In genomic region chr13:40344270-40345148, GRCh38 we compare ENCODE assay signal across 1 cellular context.
TF ChIP-seq lines count a peak whose summit lies in the region.

No MANE protein-coding gene starts in this region.

TF ChIP-seq in HepG2, 621 proteins besides CTCF, POLR2A, EP300 and RAD21 (continued from another document):
- TF ChIP-seq, protein P1, sequence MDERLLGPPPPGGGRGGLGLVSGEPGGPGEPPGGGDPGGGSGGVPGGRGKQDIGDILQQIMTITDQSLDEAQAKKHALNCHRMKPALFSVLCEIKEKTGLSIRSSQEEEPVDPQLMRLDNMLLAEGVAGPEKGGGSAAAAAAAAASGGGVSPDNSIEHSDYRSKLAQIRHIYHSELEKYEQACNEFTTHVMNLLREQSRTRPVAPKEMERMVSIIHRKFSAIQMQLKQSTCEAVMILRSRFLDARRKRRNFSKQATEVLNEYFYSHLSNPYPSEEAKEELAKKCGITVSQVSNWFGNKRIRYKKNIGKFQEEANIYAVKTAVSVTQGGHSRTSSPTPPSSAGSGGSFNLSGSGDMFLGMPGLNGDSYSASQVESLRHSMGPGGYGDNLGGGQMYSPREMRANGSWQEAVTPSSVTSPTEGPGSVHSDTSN (CRISPR knock-in tag; IDR thresholded peaks at IDR 0.05), result peak; percentile 78
- TF ChIP-seq ZNF670 (CRISPR knock-in tag; IDR thresholded peaks at IDR 0.05; ENCODE audit: borderline replicate concordance), result no peak
- TF ChIP-seq TBP (CRISPR knock-in tag; IDR thresholded peaks at IDR 0.05), result no peak
- TF ChIP-seq STAG1 (CRISPR knock-in tag; IDR thresholded peaks at IDR 0.05), result no peak
- 0 out of 2 replicates have a peak, but pooled peaks have one; percentile 8 for TF ChIP-seq SALL1 (CRISPR knock-in tag; IDR thresholded peaks at IDR 0.05)
- no peak for TF ChIP-seq ZZZ3 (CRISPR knock-in tag; IDR thresholded peaks at IDR 0.05; ENCODE audit: borderline replicate concordance)
- TF ChIP-seq CSRNP2 (CRISPR knock-in tag; conservative IDR thresholded peaks at IDR 0.05; ENCODE audit: low read depth), result no peak
- TF ChIP-seq ZNF350 (CRISPR knock-in tag; IDR thresholded peaks at IDR 0.05; ENCODE audit: borderline replicate concordance, low read depth), result no peak
- no peak for TF ChIP-seq DNMT1 (CRISPR knock-in tag; IDR thresholded peaks at IDR 0.05)
- TF ChIP-seq ZKSCAN1 (IDR thresholded peaks at IDR 0.05; ENCODE audit: low read length), result no peak
- no peak for TF ChIP-seq ZNF251 (CRISPR knock-in tag; IDR thresholded peaks at IDR 0.05)
- TF ChIP-seq DPF2 (CRISPR knock-in tag; IDR thresholded peaks at IDR 0.05; ENCODE audit: borderline replicate concordance, low read depth), result no peak
- no peak for TF ChIP-seq PAX8 (CRISPR knock-in tag; IDR thresholded peaks at IDR 0.05; ENCODE audit: borderline replicate concordance)
- no peak for TF ChIP-seq ZNF33A (CRISPR knock-in tag; IDR thresholded peaks at IDR 0.05; ENCODE audit: borderline replicate concordance)
- peak; percentile 9; the same call in 1 of the 2 replicates for TF ChIP-seq NR2F6 (IDR thresholded peaks at IDR 0.05)
- no peak for TF ChIP-seq NR2F6 (CRISPR knock-in tag; IDR thresholded peaks at IDR 0.05)
- TF ChIP-seq ZNF572 (CRISPR knock-in tag; IDR thresholded peaks at IDR 0.05), result no peak
- no peak for TF ChIP-seq NR2C2 (CRISPR knock-in tag; IDR thresholded peaks at IDR 0.05; ENCODE audit: borderline replicate concordance)
- TF ChIP-seq, protein P2, sequence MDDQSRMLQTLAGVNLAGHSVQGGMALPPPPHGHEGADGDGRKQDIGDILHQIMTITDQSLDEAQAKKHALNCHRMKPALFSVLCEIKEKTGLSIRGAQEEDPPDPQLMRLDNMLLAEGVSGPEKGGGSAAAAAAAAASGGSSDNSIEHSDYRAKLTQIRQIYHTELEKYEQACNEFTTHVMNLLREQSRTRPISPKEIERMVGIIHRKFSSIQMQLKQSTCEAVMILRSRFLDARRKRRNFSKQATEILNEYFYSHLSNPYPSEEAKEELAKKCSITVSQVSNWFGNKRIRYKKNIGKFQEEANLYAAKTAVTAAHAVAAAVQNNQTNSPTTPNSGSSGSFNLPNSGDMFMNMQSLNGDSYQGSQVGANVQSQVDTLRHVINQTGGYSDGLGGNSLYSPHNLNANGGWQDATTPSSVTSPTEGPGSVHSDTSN (CRISPR knock-in tag; IDR thresholded peaks at IDR 0.05; ENCODE audit: borderline replicate concordance), result no peak
- TF ChIP-seq E2F1 (CRISPR knock-in tag; IDR thresholded peaks at IDR 0.05), result no peak
- no peak for TF ChIP-seq MTF2 (CRISPR knock-in tag; IDR thresholded peaks at IDR 0.05; ENCODE audit: borderline replicate concordance)
